Comparison of ENCODE assay signal across 7 cellular contexts in genomic region chr12:113358381-113359132, GRCh38.
DNase-seq lines count a peak whose midpoint lies in the region; ATAC-seq, FAIRE-seq and TF ChIP-seq lines count a peak whose summit lies in the region.

PLBD2 (plus strand) TSS chr12:113358587; CDS start chr12:113358601, 14 bp downstream.

- in situ Hi-C loops in astrocyte of the cerebellum (cut with HindIII; ENCODE audit: low sequenced_read_pairs) = no loop called here

- DNase-seq in GM18507 (ENCODE audit: extremely low spot score, insufficient read length, low read depth) = peak; percentile 99
- DNase-seq in NCI-H187 treated with DMSO at 0.1 percent for 48 hours (lab: John Stamatoyannopoulos, UW) = peak; percentile 33
- DNase-seq in T-helper 9 cell = peak; percentile 97
- peak; percentile 68 for DNase-seq in astrocyte of the cerebellum (ENCODE audit: low read depth)
- peak; percentile 97 for DNase-seq in hepatic stellate cell (ENCODE audit: low spot score)
- DNase-seq in retina = peak; percentile 88

- ATAC-seq in HG02943 (IDR thresholded peaks at IDR 0.05; ENCODE audit: low read depth, unreplicated experiment) = peak; percentile 90

- no peak for TF ChIP-seq CTCF in astrocyte of the cerebellum (IDR thresholded peaks at IDR 0.05; ENCODE audit: low read depth, low read length, missing control alignments)

- H3K4me3 ChIP-seq in astrocyte of the cerebellum (ENCODE audit: low read depth, low read length) = peak within 1 kb of the TSS; percentile 58

- peak; percentile 81 for FAIRE-seq in GM18507 (lab: Jason Lieb, UNC)

Comparison
In these comparisons a context has a peak if more than half of its experiments do, and no peak if none do; other contexts are left out.
1. Peak in every context shown above with its lines: DNase-seq, ATAC-seq and H3K4me3 ChIP-seq.
2. DNase-seq: peak in every context shown above with its lines; median percentile 99 in GM18507; 97 in T-helper 9 cell; 97 in hepatic stellate cell; 88 in retina; 68 in astrocyte of the cerebellum; 33 in NCI-H187 treated with DMSO at 0.1 percent for 48 hours.